Comparison of ENCODE assay signal across 24 cellular contexts in the genomic region with DNA sequence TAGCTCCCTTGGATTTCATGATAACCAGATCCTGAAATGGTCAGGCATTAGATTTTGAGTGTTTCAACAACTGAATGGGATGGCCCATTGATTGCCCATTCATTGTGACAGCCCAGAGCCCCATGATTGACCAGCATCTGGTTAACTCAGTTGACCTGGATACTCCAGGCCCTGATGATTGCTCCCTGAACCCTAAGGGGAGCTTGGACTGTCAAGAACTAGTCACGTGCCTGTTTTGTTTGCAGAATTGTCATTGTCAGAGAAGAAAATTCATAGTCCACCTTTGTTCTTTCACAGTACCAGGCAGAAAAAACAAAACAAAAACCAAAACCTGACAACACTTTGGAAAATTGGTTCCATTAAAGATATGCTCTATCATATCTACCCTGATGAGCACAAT.
A peak's percentile ranks its signal among the peaks of the same experiment; 100 is the strongest.
DNase-seq lines count a peak whose midpoint lies in the region; ATAC-seq, FAIRE-seq and TF ChIP-seq lines count a peak whose summit lies in the region.
"Had no signal": no experiment of that assay in that cellular context is flagged by ENCODE, and none has a peak within 500 bp of the region (broad histone marks: within the 10 kb centered on the region; RNA-seq: fewer than 3 reads in every experiment).

No MANE protein-coding gene starts in this region.

- no peak overlapping the region for H3K27ac ChIP-seq in K562 (ENCODE audit: extremely low read depth, low read depth, low read length)
- H3K27ac ChIP-seq in liver (ENCODE audit: low read depth in 1 of 2, low read length in 2 of 2) = no peak overlapping the region
- H3K27ac ChIP-seq: BLaER1, C4-2B had no signal

- no peak for TF ChIP-seq EP300 in K562 (IDR thresholded peaks at IDR 0.05; ENCODE audit: low read length)

- H3K9ac ChIP-seq in K562 (ENCODE audit: insufficient read depth in 1 of 2, low read depth in 2 of 2, low read length in 2 of 2) (no peak overlapping the region), liver (ENCODE audit: low read depth in 1 of 2, low read length in 2 of 2) (no peak overlapping the region)
- H3K9ac ChIP-seq: BLaER1 had no signal

- H3K9me3 ChIP-seq in K562 (replicated peaks; ENCODE audit: control insufficient read depth, insufficient read depth, low read depth, low read length) (no peaks in the 10 kb centered on the region), liver (ENCODE audit: control insufficient read depth in 4 of 4, low read length in 3 of 4) (no peaks in the 10 kb centered on the region)
- H3K9me3 ChIP-seq: BLaER1, HAP-1 had no signal

- H2AFZ ChIP-seq in K562 (ENCODE audit: low read depth, low read length) = no peak overlapping the region

- H3K9me1 ChIP-seq in K562 (ENCODE audit: control insufficient read depth, insufficient read depth, low read length) = no peaks in the 10 kb centered on the region

- intact Hi-C loops in K562 (cut with micrococcal nuclease) = no loop called here

- H3K4me2 ChIP-seq in K562 (ENCODE audit: insufficient read depth, low read length) = no peak overlapping the region
- H3K4me2 ChIP-seq: BLaER1 had no signal

- H3K27me3 ChIP-seq in K562 (ENCODE audit: control insufficient read depth in 2 of 2, insufficient read depth in 2 of 2, low read length in 2 of 2) = no peaks in the 10 kb centered on the region
- H3K27me3 ChIP-seq in liver (ENCODE audit: control insufficient read depth in 4 of 4, insufficient read depth in 4 of 4, low read length in 3 of 4) = no peaks in the 10 kb centered on the region
- H3K27me3 ChIP-seq: BLaER1 had no signal

- no peaks in the 10 kb centered on the region for H3K36me3 ChIP-seq in K562 (ENCODE audit: control insufficient read depth, insufficient read depth, low read length)
- no peaks in the 10 kb centered on the region for H3K36me3 ChIP-seq in liver (ENCODE audit: control insufficient read depth in 4 of 4, insufficient read depth in 3 of 4, low read depth in 1 of 4, low read length in 3 of 4)
- H3K36me3 ChIP-seq: BLaER1, HAP-1 had no signal

- TF ChIP-seq POLR2A in K562 (conservative IDR thresholded peaks at IDR 0.05) = no peak

- TF ChIP-seq CTCF in K562 (IDR thresholded peaks at IDR 0.05 in 2 of 3, conservative IDR thresholded peaks at IDR 0.05 in 1 of 3; ENCODE audit: insufficient read depth in 2 of 3, low read depth in 1 of 3, low read length in 3 of 3) (no peak), liver (IDR thresholded peaks at IDR 0.05; ENCODE audit: low read depth, low read length, missing input control) (no peak)

- in situ Hi-C loops in K562 (cut with MboI) = no loop called here

- no peak for FAIRE-seq in K562 (lab: Jason Lieb, UNC)
- FAIRE-seq: A204.1, GM12891, GM18507, H54 had no signal

- POLR2A ChIA-PET in K562 (lab: Yijun Ruan, JAX) = no interaction called here

- H3K4me1 ChIP-seq in K562 (replicated peaks in 1 of 2; ENCODE audit: control insufficient read depth in 2 of 2, insufficient read depth in 2 of 2, low read length in 2 of 2) = no peaks in the 10 kb centered on the region
- peaks cover 11 to 49% (median 38%) of the 10 kb centered on the region in 4 donors for H3K4me1 ChIP-seq in liver (ENCODE audit: control insufficient read depth in 4 of 4, insufficient read depth in 4 of 4, low read length in 3 of 4)
- H3K4me1 ChIP-seq: BLaER1, HAP-1 had no signal

- H3K79me2 ChIP-seq in K562 (ENCODE audit: control insufficient read depth, insufficient read depth, low read length) = no peaks in the 10 kb centered on the region

- CTCF ChIA-PET in K562 (lab: Yijun Ruan, JAX; ENCODE audit: low intra/inter-chr PET ratio) = no interaction called here

- BruUV-seq in K562 (replicated peaks; lab: Mats Ljungman, UMichigan) = no TSS peak

- no peak overlapping the region for H3K4me3 ChIP-seq in K562
- H3K4me3 ChIP-seq in liver (ENCODE audit: low read depth in 1 of 3, low read length in 3 of 3) = no peak overlapping the region
- H3K4me3 ChIP-seq: BLaER1, HAP-1 had no signal

- DNase-seq in NCI-H748 (lab: John Stamatoyannopoulos, UW; ENCODE audit: unreplicated experiment) (peak; percentile 9), NCI-H748 treated with DMSO at 0.1 percent for 48 hours (lab: John Stamatoyannopoulos, UW) (no peak), NCI-H146 (lab: John Stamatoyannopoulos, UW) (peak; percentile 14), K562 (ENCODE audit: extremely low read depth in 1 of 4, low spot score in 3 of 4) (no peak)
- DNase-seq: Calu3; CD4-positive, alpha-beta T cell; CD8-positive, alpha-beta memory T cell; COR-L47; DMS53; DMS79 treated with DMSO at 0.1 percent for 48 hours; GF-D8; GOT3; HFFc6 had no signal

- no peak for TF ChIP-seq RAD21 in K562 (CRISPR knock-in tag; conservative IDR thresholded peaks at IDR 0.05 in 1 of 2, IDR thresholded peaks at IDR 0.05 in 1 of 2)
- TF ChIP-seq RAD21 in liver (IDR thresholded peaks at IDR 0.05) = peak in 1 of 2 donors; percentile 33

- WGBS in K562 (ENCODE audit: insufficient coverage, low coverage, missing lambda C conversion rate) = 0% methylated on average over 1 of the region's 1 CpG
- WGBS in liver = 18% methylated on average over 1 of the region's 1 CpG

- no peaks in the 10 kb centered on the region for H4K20me1 ChIP-seq in K562 (replicated peaks; ENCODE audit: control insufficient read depth, insufficient read depth, low read length)
- H4K20me1 ChIP-seq: BLaER1 had no signal

- ATAC-seq in K562 (no peak), HG03039 (IDR thresholded peaks at IDR 0.05; ENCODE audit: unreplicated experiment) (no peak), HG03097 (IDR thresholded peaks at IDR 0.05; ENCODE audit: low FRiP score, unreplicated experiment) (no peak), GM21529 (IDR thresholded peaks at IDR 0.05; ENCODE audit: unreplicated experiment) (no peak)

TF ChIP-seq in K562, 482 proteins besides CTCF, POLR2A, EP300 and RAD21:
- no peak for TF ChIP-seq ZFP30 (CRISPR knock-in tag; IDR thresholded peaks at IDR 0.05; ENCODE audit: borderline replicate concordance)
- TF ChIP-seq, protein P1, sequence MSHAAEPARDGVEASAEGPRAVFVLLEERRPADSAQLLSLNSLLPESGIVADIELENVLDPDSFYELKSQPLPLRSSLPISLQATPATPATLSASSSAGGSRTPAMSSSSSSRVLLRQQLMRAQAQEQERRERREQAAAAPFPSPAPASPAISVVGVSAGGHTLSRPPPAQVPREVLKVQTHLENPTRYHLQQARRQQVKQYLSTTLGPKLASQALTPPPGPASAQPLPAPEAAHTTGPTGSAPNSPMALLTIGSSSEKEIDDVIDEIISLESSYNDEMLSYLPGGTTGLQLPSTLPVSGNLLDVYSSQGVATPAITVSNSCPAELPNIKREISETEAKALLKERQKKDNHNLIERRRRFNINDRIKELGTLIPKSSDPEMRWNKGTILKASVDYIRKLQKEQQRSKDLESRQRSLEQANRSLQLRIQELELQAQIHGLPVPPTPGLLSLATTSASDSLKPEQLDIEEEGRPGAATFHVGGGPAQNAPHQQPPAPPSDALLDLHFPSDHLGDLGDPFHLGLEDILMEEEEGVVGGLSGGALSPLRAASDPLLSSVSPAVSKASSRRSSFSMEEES (CRISPR knock-in tag; IDR thresholded peaks at IDR 0.05) = 0 out of 2 replicates have a peak, but pooled peaks have one; percentile 4

TF ChIP-seq in liver, 16 proteins besides CTCF, POLR2A, EP300 and RAD21:
- TF ChIP-seq FOXA2 (IDR thresholded peaks at IDR 0.05) (no peak), SP1 (IDR thresholded peaks at IDR 0.05) (peak; percentile 45), HNF4A (conservative IDR thresholded peaks at IDR 0.05) (peak; percentile 68), YY1 (IDR thresholded peaks at IDR 0.05) (peak; percentile 12), RXRA (IDR thresholded peaks at IDR 0.05) (peak; percentile 69 to 83)

Comparison
In these comparisons a context has a peak if more than half of its experiments do, and no peak if none do; other contexts are left out.
1. DNase-seq: peak in NCI-H748 (single experiment) and NCI-H146 (single experiment); none in NCI-H748 treated with DMSO at 0.1 percent for 48 hours (single experiment) and K562 (0 of 4).